ENCODE assay signal across 8 cellular contexts in the genomic region with DNA sequence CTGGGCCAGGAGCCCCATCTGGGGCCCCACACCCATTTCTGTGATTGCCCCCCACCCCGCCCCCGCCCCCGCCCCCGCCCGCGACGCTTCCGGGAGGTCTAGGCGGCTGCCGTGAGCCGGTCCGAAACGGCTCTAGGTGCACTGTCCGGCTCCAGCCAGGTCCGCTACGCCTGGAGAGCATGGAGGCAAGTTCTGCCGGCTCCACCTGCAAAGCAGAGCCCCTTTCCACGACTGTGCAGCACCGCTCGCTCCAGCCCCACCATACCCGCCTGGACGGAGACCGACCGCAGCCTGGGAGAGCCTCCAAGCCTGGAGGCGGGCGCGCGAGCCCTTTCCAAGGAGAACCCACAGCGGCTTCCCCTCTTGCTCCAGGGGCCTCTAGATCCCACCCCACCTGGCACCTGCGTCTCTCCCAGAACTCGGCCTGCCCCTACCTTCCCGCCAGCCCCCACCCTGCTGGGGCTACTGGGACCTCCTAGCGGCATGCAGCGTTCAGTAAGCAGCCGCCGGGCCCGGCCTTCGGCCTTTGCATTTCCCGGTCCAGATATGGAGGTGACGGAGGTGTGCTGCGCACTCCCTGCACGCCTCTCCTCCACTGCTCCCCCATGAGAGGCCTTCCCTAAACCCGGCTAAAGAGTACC.
DNase-seq lines count a peak whose midpoint lies in the region; ATAC-seq, FAIRE-seq and TF ChIP-seq lines count a peak whose summit lies in the region.

No MANE protein-coding gene starts in this region.

- no peaks in the 10 kb centered on the region for H3K79me2 ChIP-seq in K562 (ENCODE audit: control insufficient read depth, insufficient read depth, low read length)

- H3K27me3 ChIP-seq in K562 (ENCODE audit: control insufficient read depth in 2 of 2, insufficient read depth in 2 of 2, low read length in 2 of 2) (peaks cover 6 to 8% of the 10 kb centered on the region in 2 experiments; a peak in 4 of 5 replicates), lower lobe of right lung (ENCODE audit: low read depth) (no peaks in the 10 kb centered on the region)

- H3K4me3 ChIP-seq in K562 (no peak overlapping the region), lower lobe of right lung (peak overlapping the region; percentile 75), urinary bladder (ENCODE audit: low read depth, low read length) (peak overlapping the region; percentile 46)

- H3K9ac ChIP-seq in K562 (ENCODE audit: insufficient read depth in 1 of 2, low read depth in 2 of 2, low read length in 2 of 2) = no peak overlapping the region

- POLR2A ChIA-PET in K562 (lab: Yijun Ruan, JAX) = interaction anchor here (0.6 kb wide), 1 partner anchor 27 kb away, joined by 3 read pairs; no protein-coding TSS in a partner anchor

- no peak for FAIRE-seq in K562 (lab: Jason Lieb, UNC)

- intact Hi-C loops in K562 (cut with micrococcal nuclease) (no loop called here), lower lobe of right lung (cut with DNase I) (no loop called here)

- BruUV-seq in K562 (replicated peaks; lab: Mats Ljungman, UMichigan) = no TSS peak

- TF ChIP-seq CTCF in K562 (IDR thresholded peaks at IDR 0.05 in 2 of 3, conservative IDR thresholded peaks at IDR 0.05 in 1 of 3; ENCODE audit: insufficient read depth in 2 of 3, low read depth in 1 of 3, low read length in 3 of 3) (no peak), lower lobe of right lung (IDR thresholded peaks at IDR 0.05) (no peak)

- H2AFZ ChIP-seq in K562 (ENCODE audit: low read depth, low read length) = no peak overlapping the region

- H3K27ac ChIP-seq in K562 (ENCODE audit: extremely low read depth, low read depth, low read length) (no peak overlapping the region), lower lobe of right lung (peak overlapping the region; percentile 94), urinary bladder (ENCODE audit: low read depth) (peak overlapping the region; percentile 71)

- no peak overlapping the region for H3K4me2 ChIP-seq in K562 (ENCODE audit: insufficient read depth, low read length)

- no peaks in the 10 kb centered on the region for H3K9me1 ChIP-seq in K562 (ENCODE audit: control insufficient read depth, insufficient read depth, low read length)

- H3K36me3 ChIP-seq in K562 (ENCODE audit: control insufficient read depth, insufficient read depth, low read length) = no peaks in the 10 kb centered on the region
- H3K36me3 ChIP-seq in lower lobe of right lung = no peaks in the 10 kb centered on the region
- no peaks in the 10 kb centered on the region for H3K36me3 ChIP-seq in urinary bladder (ENCODE audit: insufficient read depth)

- CTCF ChIA-PET in K562 (lab: Yijun Ruan, JAX; ENCODE audit: low intra/inter-chr PET ratio) = no interaction called here

- peak; percentile 6 for DNase-seq in stimulated activated CD4-positive, alpha-beta T cell treated with anti-CD3 and anti-CD28 coated beads, Interleukin-4, amount 100 ng/mL, for 24 hours
- DNase-seq in stimulated activated CD4-positive, alpha-beta T cell treated with anti-CD3 and anti-CD28 coated beads, Interleukin-2, amount 100 ng/mL, for 24 hours = no peak
- DNase-seq in K562 (ENCODE audit: extremely low read depth in 1 of 4, low spot score in 3 of 4) (peak in 1 of 4 experiments; percentile 2), lower lobe of right lung (no peak), GM03348 (ENCODE audit: low spot score) (no peak), DMS153 treated with DMSO at 0.1 percent for 48 hours (lab: John Stamatoyannopoulos, UW; ENCODE audit: unreplicated experiment) (no peak)

- in situ Hi-C loops in K562 (cut with MboI) = no loop called here

- no peak for TF ChIP-seq EP300 in K562 (IDR thresholded peaks at IDR 0.05; ENCODE audit: low read length)

- TF ChIP-seq POLR2A in K562 (conservative IDR thresholded peaks at IDR 0.05) = no peak

- H4K20me1 ChIP-seq in K562 (replicated peaks; ENCODE audit: control insufficient read depth, insufficient read depth, low read length) = no peaks in the 10 kb centered on the region

- H3K9me3 ChIP-seq in K562 (replicated peaks; ENCODE audit: control insufficient read depth, insufficient read depth, low read depth, low read length) (no peaks in the 10 kb centered on the region), lower lobe of right lung (no peaks in the 10 kb centered on the region)

- 44% methylated on average over 19 of the region's 43 CpGs for WGBS in K562 (ENCODE audit: insufficient coverage, low coverage, missing lambda C conversion rate)
- 13% methylated on average over 41 of the region's 43 CpGs for WGBS in urinary bladder

- peak; percentile 15 for ATAC-seq in HG03280 (IDR thresholded peaks at IDR 0.05; ENCODE audit: unreplicated experiment)
- ATAC-seq in K562 = peak; percentile 10; the same call in 2 of the 3 replicates
- peak; percentile 30 to 40 for ATAC-seq in lower lobe of right lung

- H3K4me1 ChIP-seq in K562 (replicated peaks in 1 of 2; ENCODE audit: control insufficient read depth in 2 of 2, insufficient read depth in 2 of 2, low read length in 2 of 2) (peaks cover 0 to 32% of the 10 kb centered on the region in 2 experiments; a peak in 3 of 5 replicates), lower lobe of right lung (peaks cover 41% of the 10 kb centered on the region), urinary bladder (ENCODE audit: insufficient read depth) (peaks cover 2% of the 10 kb centered on the region)

- TF ChIP-seq RAD21 in K562 (CRISPR knock-in tag; conservative IDR thresholded peaks at IDR 0.05 in 1 of 2, IDR thresholded peaks at IDR 0.05 in 1 of 2) = no peak

TF ChIP-seq in K562, 482 proteins besides CTCF, POLR2A, EP300 and RAD21 (continues in another document):
- TF ChIP-seq ZNF583 (CRISPR knock-in tag; IDR thresholded peaks at IDR 0.05) = no peak
- no peak for TF ChIP-seq SMARCA4 (IDR thresholded peaks at IDR 0.05)
- TF ChIP-seq NUFIP1 (IDR thresholded peaks at IDR 0.05; ENCODE audit: partially characterized antibody) = no peak
- TF ChIP-seq, protein P1, sequence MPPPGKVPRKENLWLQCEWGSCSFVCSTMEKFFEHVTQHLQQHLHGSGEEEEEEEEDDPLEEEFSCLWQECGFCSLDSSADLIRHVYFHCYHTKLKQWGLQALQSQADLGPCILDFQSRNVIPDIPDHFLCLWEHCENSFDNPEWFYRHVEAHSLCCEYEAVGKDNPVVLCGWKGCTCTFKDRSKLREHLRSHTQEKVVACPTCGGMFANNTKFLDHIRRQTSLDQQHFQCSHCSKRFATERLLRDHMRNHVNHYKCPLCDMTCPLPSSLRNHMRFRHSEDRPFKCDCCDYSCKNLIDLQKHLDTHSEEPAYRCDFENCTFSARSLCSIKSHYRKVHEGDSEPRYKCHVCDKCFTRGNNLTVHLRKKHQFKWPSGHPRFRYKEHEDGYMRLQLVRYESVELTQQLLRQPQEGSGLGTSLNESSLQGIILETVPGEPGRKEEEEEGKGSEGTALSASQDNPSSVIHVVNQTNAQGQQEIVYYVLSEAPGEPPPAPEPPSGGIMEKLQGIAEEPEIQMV (tag; conservative IDR thresholded peaks at IDR 0.05; ENCODE audit: low read depth) = no peak
- no peak for TF ChIP-seq PHF8 (IDR thresholded peaks at IDR 0.05; ENCODE audit: borderline replicate concordance, low read length)
- TF ChIP-seq, protein P2, sequence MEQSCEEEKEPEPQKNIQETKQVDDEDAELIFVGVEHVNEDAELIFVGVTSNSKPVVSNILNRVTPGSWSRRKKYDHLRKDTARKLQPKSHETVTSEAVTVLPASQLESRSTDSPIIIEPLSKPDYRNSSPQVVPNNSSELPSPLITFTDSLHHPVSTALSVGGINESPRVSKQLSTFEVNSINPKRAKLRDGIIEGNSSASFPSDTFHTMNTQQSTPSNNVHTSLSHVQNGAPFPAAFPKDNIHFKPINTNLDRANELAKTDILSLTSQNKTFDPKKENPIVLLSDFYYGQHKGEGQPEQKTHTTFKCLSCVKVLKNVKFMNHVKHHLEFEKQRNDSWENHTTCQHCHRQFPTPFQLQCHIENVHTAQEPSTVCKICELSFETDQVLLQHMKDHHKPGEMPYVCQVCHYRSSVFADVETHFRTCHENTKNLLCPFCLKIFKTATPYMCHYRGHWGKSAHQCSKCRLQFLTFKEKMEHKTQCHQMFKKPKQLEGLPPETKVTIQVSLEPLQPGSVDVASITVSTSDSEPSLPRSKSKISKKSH (CRISPR knock-in tag; IDR thresholded peaks at IDR 0.05) = no peak
- TF ChIP-seq, protein P3, sequence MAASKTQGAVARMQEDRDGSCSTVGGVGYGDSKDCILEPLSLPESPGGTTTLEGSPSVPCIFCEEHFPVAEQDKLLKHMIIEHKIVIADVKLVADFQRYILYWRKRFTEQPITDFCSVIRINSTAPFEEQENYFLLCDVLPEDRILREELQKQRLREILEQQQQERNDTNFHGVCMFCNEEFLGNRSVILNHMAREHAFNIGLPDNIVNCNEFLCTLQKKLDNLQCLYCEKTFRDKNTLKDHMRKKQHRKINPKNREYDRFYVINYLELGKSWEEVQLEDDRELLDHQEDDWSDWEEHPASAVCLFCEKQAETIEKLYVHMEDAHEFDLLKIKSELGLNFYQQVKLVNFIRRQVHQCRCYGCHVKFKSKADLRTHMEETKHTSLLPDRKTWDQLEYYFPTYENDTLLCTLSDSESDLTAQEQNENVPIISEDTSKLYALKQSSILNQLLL (CRISPR knock-in tag; IDR thresholded peaks at IDR 0.05; ENCODE audit: borderline replicate concordance) = no peak
- TF ChIP-seq, protein P4, sequence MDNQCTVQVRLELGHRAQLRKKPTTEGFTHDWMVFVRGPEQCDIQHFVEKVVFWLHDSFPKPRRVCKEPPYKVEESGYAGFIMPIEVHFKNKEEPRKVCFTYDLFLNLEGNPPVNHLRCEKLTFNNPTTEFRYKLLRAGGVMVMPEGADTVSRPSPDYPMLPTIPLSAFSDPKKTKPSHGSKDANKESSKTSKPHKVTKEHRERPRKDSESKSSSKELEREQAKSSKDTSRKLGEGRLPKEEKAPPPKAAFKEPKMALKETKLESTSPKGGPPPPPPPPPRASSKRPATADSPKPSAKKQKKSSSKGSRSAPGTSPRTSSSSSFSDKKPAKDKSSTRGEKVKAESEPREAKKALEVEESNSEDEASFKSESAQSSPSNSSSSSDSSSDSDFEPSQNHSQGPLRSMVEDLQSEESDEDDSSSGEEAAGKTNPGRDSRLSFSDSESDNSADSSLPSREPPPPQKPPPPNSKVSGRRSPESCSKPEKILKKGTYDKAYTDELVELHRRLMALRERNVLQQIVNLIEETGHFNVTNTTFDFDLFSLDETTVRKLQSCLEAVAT (IDR thresholded peaks at IDR 0.05) = no peak
- no peak for TF ChIP-seq DMBX1 (CRISPR knock-in tag; IDR thresholded peaks at IDR 0.05; ENCODE audit: borderline replicate concordance)
- TF ChIP-seq MBD2 (IDR thresholded peaks at IDR 0.05; ENCODE audit: borderline replicate concordance, low read depth) = no peak
- TF ChIP-seq ATF1 (CRISPR knock-in tag; IDR thresholded peaks at IDR 0.05) = no peak
- TF ChIP-seq ATF1 (tag; IDR thresholded peaks at IDR 0.05) = no peak
